Comparison of ENCODE assay signal across 9 cellular contexts in genomic region chr2:61898810-61899209, GRCh38.
A peak's percentile ranks its signal among the peaks of the same experiment; 100 is the strongest.
DNase-seq lines count a peak whose midpoint lies in the region; ATAC-seq and TF ChIP-seq lines count a peak whose summit lies in the region.
"Had no signal": no experiment of that assay in that cellular context is flagged by ENCODE, and none has a peak within 500 bp of the region (broad histone marks: within the 10 kb centered on the region; RNA-seq: fewer than 3 reads in every experiment).

No MANE protein-coding gene starts in this region.

- CTCF ChIA-PET in GM10248 (lab: Yijun Ruan, JAX): interaction anchor here (0.8 to 1.8 kb wide), 3 partner anchors 11 to 57 kb away, joined by 3 to 9 read pairs (median 3); no protein-coding TSS in a partner anchor

- peaks cover 2% of the 10 kb centered on the region for H3K27me3 Mint-ChIP-seq in activated naive CD8-positive, alpha-beta T cell treated with anti-CD3 and anti-CD28 coated beads, Interleukin-2, amount 50 U/mL, for 24 hours

- H3K36me3 Mint-ChIP-seq in activated naive CD8-positive, alpha-beta T cell treated with anti-CD3 and anti-CD28 coated beads, Interleukin-2, amount 50 U/mL, for 24 hours (ENCODE audit: low read depth): no peaks in the 10 kb centered on the region

- no peak overlapping the region for H3K4me3 Mint-ChIP-seq in activated naive CD8-positive, alpha-beta T cell treated with anti-CD3 and anti-CD28 coated beads, Interleukin-2, amount 50 U/mL, for 24 hours

- peak; percentile 59 for TF ChIP-seq CTCF in AG10803 (conservative IDR thresholded peaks at IDR 0.05; ENCODE audit: low read length)
- TF ChIP-seq CTCF in GM10248 (IDR thresholded peaks at IDR 0.05; ENCODE audit: control extremely low read depth, extremely low read depth, low read depth, missing control alignments): peak; percentile 34

- POLR2A ChIA-PET in GM10248 (lab: Yijun Ruan, JAX): no interaction called here

- ATAC-seq in HG02588 (IDR thresholded peaks at IDR 0.05; ENCODE audit: unreplicated experiment): no peak
- no peak for ATAC-seq in activated naive CD8-positive, alpha-beta T cell treated with anti-CD3 and anti-CD28 coated beads, Interleukin-2, amount 50 U/mL, for 24 hours

- no peaks in the 10 kb centered on the region for H3K4me1 Mint-ChIP-seq in activated naive CD8-positive, alpha-beta T cell treated with anti-CD3 and anti-CD28 coated beads, Interleukin-2, amount 50 U/mL, for 24 hours

- H3K27ac Mint-ChIP-seq in activated naive CD8-positive, alpha-beta T cell treated with anti-CD3 and anti-CD28 coated beads, Interleukin-2, amount 50 U/mL, for 24 hours: no peak overlapping the region

- no peak overlapping the region for H3K4me3 ChIP-seq in AG10803 (ENCODE audit: low read length)

- peak; percentile 27 for DNase-seq in AG10803 (ENCODE audit: low read depth)
- DNase-seq in GM10248 (ENCODE audit: extremely low spot score): no peak
- peak; percentile 58 for DNase-seq in RKO (ENCODE audit: low spot score)
- DNase-seq in foreskin melanocyte: peak; percentile 23
- DNase-seq in dedifferentiated amniotic fluid mesenchymal stem cell (ENCODE audit: extremely low spot score): no peak
- no peak for DNase-seq in GDM1 (lab: John Stamatoyannopoulos, UW)
- DNase-seq in activated naive CD8-positive, alpha-beta T cell treated with anti-CD3 and anti-CD28 coated beads, Interleukin-2, amount 50 U/mL, for 24 hours: no peak
- DNase-seq: stimulated activated CD4-positive, alpha-beta T cell treated with anti-CD3 and anti-CD28 coated beads, Interleukin-12 subunit alpha, Interleukin-12 subunit beta, amount 100 ng/mL, for 4 hours had no signal

- no peaks in the 10 kb centered on the region for H3K9me3 Mint-ChIP-seq in activated naive CD8-positive, alpha-beta T cell treated with anti-CD3 and anti-CD28 coated beads, Interleukin-2, amount 50 U/mL, for 24 hours

Comparison
In these comparisons a context has a peak if more than half of its experiments do, and no peak if none do; other contexts are left out.
1. DNase-seq: peak in AG10803 (single experiment), RKO (single experiment) and foreskin melanocyte (single experiment); none in GM10248 (single experiment), dedifferentiated amniotic fluid mesenchymal stem cell (single experiment), GDM1 (single experiment) and activated naive CD8-positive, alpha-beta T cell treated with anti-CD3 and anti-CD28 coated beads, Interleukin-2, amount 50 U/mL, for 24 hours (single experiment).